8 cellular contexts compared by ENCODE assay signal in genomic region chr1:1471389-1472045, GRCh38. TPM values are rescaled to one million over a fixed set of nuclear protein-coding genes. Genes with fewer than 3 reads are reported as not detected.
DNase-seq lines count a peak whose midpoint lies in the region; ATAC-seq, FAIRE-seq and TF ChIP-seq lines count a peak whose summit lies in the region.

ATAD3B (plus strand) TSS chr1:1471765; CDS start chr1:1471885, 120 bp downstream.

- H3K27me3 ChIP-seq in right atrium auricular region (no peaks in the 10 kb centered on the region), psoas muscle (ENCODE audit: insufficient read depth in 3 of 3, low read length in 2 of 3) (no peaks in the 10 kb centered on the region)

- intact Hi-C loops in T-helper 2 cell treated with Interferon-gamma antibody and Interleukin-4, amounts not matched to agents 100 ng/mL and 5 ng/mL, for 36 hours (cut with micrococcal nuclease), result loop anchor here (1.0 kb wide), 2 partner anchors 96 to 144 kb away; partner anchors contain the start of genes AURKAIP1 and MIB2
- intact Hi-C loops in psoas muscle (cut with DNase I), result no loop called here

- ATAC-seq in GM18502 (IDR thresholded peaks at IDR 0.05; ENCODE audit: poor library complexity, unreplicated experiment), result peak; percentile 91
- ATAC-seq in HG02938 (IDR thresholded peaks at IDR 0.05; ENCODE audit: unreplicated experiment), result peak; percentile 82
- ATAC-seq in psoas muscle, result peak; percentile 95 to 99 (median 98)

- FAIRE-seq in urothelium cell line (lab: Jason Lieb, UNC), result no peak

- peak within 1 kb of the TSS; percentile 75 to 83 for H3K27ac ChIP-seq in right atrium auricular region
- H3K27ac ChIP-seq in psoas muscle, result peak within 1 kb of the TSS; percentile 76

- H3K9me3 ChIP-seq in right atrium auricular region (no peaks in the 10 kb centered on the region), psoas muscle (no peaks in the 10 kb centered on the region)

- TF ChIP-seq CTCF in right atrium auricular region (IDR thresholded peaks at IDR 0.05) (no peak), psoas muscle (IDR thresholded peaks at IDR 0.05) (no peak)

- H3K36me3 ChIP-seq in right atrium auricular region, result no peaks in the 10 kb centered on the region
- H3K36me3 ChIP-seq in psoas muscle (ENCODE audit: insufficient read depth in 1 of 2, low read depth in 1 of 2), result no peaks in the 10 kb centered on the region

- DNase-seq in NCI-H1930 (lab: John Stamatoyannopoulos, UW) (peak; percentile 90 to 92), anterior cingulate cortex (lab: John Stamatoyannopoulos, UW) (peak; percentile 33 to 96 (median 91)), right atrium auricular region (ENCODE audit: low spot score) (peak; percentile 95), psoas muscle (peak; percentile 87 to 97), urothelium cell line (ENCODE audit: low spot score) (peak; percentile 90)

- WGBS in psoas muscle, 3 donors, result 0 to 1% (median 0%) methylated on average over 52 to 87 of the region's 87 CpGs

- H3K4me3 ChIP-seq in right atrium auricular region (peak within 1 kb of the TSS; percentile 72 to 89), psoas muscle (peak within 1 kb of the TSS; percentile 74)

- H3K4me1 ChIP-seq in right atrium auricular region, result peaks cover 0 to 24% of the 10 kb centered on the region in 2 donors
- H3K4me1 ChIP-seq in psoas muscle, result peaks cover 9% of the 10 kb centered on the region

RNA-seq across cellular contexts. Expression of gene ATAD3B, which starts in this region (rescaled TPM):
- total RNA-seq in T-helper 2 cell treated with Interferon-gamma antibody and Interleukin-4, amounts not matched to agents 100 ng/mL and 5 ng/mL, for 36 hours, result 49.2 and 51.4 TPM in 2 replicates
- total RNA-seq in right atrium auricular region (1 to 10 TPM; 2.7 to 5.7 TPM), psoas muscle (10 to 100 TPM in 1 of 4 donors, 1 to 10 TPM in 3; 4.6 to 11.8 (median 9.0) TPM)
- 10 to 100 TPM in 2 of 3 donors, 1 to 10 TPM in 1; 9.6 to 19.4 (median 12.3) TPM for polyA plus RNA-seq in psoas muscle

Comparison
In these comparisons a context has a peak if more than half of its experiments do, and no peak if none do; other contexts are left out.
1. Peak in every context shown above with its lines: DNase-seq, ATAC-seq, H3K4me3 ChIP-seq and H3K27ac ChIP-seq.